In genomic region chr6:17477356-17477755, GRCh38 we compare ENCODE assay signal across 23 cellular contexts.
"Had no signal": no experiment of that assay in that cellular context is flagged by ENCODE, and none has a peak within 500 bp of the region (broad histone marks: within the 10 kb centered on the region; RNA-seq: fewer than 3 reads in every experiment).

No MANE protein-coding gene starts in this region.

- ATAC-seq: heart right ventricle; left cardiac atrium; left lung; mucosa of descending colon; sciatic nerve; stimulated activated memory B cell treated with anti-CD40 and anti-IgM and Interleukin-4, amounts not matched to agents 10 μg/mL and 1 μg/mL and 100 μg/mL, for 72 hours had no signal

- DNase-seq: dermis blood vessel endothelial cell; effector memory CD4-positive, alpha-beta T cell; foreskin fibroblast; glutamatergic neuron; heart right ventricle; hippocampal formation; left cardiac atrium; left lung; mesenchymal stem cell; mucosa of descending colon; naive B cell; nucleus accumbens; ovary; posterior cingulate gyrus; spleen; stimulated activated CD4-positive, alpha-beta T cell treated with anti-CD3 and anti-CD28 coated beads, Interleukin-4, amount 100 ng/mL, for 4 hours; upper lobe of left lung had no signal

- H3K27me3 ChIP-seq: heart right ventricle, left lung, ovary, spleen, tibial nerve, upper lobe of left lung had no signal

- H3K9me3 ChIP-seq: heart right ventricle, left lung, mucosa of descending colon, ovary, spleen, thoracic aorta, tibial nerve, upper lobe of left lung had no signal

- H3K4me1 ChIP-seq: left lung, tibial nerve had no signal

- H3K27ac ChIP-seq: coronary artery, left lung, ovary, skin epidermis, spleen, thoracic aorta, tibial nerve had no signal

- H3K36me3 ChIP-seq: heart right ventricle, left lung, ovary, spleen, thoracic aorta, tibial nerve, upper lobe of left lung had no signal

- H3K4me3 ChIP-seq: coronary artery, heart right ventricle, left lung, mucosa of descending colon, ovary, skin epidermis, spleen, thoracic aorta, tibial nerve, upper lobe of left lung had no signal
